ENCODE assay signal across 9 cellular contexts in the genomic region with DNA sequence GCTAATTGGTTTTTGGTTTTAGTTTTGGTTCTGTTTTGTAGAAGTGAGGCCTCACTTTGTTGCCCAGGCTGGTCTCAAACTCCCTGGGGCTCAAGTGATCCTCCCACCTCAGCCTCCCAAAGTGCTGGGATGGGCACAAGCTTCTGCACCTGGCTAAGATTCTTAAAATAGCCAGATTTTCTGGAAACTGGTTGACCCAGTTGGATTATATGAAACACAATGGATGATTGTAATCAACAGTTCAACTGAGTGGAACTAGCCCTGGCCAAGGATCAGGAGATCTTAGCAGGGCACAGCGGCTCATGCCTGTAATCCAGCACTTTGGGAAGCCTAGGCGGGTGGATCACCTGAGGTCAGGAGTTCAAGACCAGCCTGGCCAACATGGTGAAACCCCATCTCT.
"Had no signal": no experiment of that assay in that cellular context is flagged by ENCODE, and none has a peak within 500 bp of the region (broad histone marks: within the 10 kb centered on the region; RNA-seq: fewer than 3 reads in every experiment).

No MANE protein-coding gene starts in this region.

- ATAC-seq: GM23338, HepG2 had no signal

- H3K4me3 ChIP-seq: GM23338 had no signal

- H3K9ac ChIP-seq: KMS-11 had no signal

- H3K4me3 Mint-ChIP-seq: GM23338, H9, HFFc6 had no signal

- H3K27me3 Mint-ChIP-seq: IgD-negative memory B cell had no signal

- H3K9me3 Mint-ChIP-seq: GM23338, H9, HFFc6, IgD-negative memory B cell had no signal

- H3K4me2 ChIP-seq: GM23338, KMS-11 had no signal

- H3K27ac ChIP-seq: HL-60, KMS-11 had no signal

- H3K27ac Mint-ChIP-seq: GM23338, H9, HFFc6, IgD-negative memory B cell had no signal

- DNase-seq: H9, HCEC 1CT, HFFc6, KBM-7 had no signal

- H2AFZ ChIP-seq: GM23338 had no signal
